In the genomic region with DNA sequence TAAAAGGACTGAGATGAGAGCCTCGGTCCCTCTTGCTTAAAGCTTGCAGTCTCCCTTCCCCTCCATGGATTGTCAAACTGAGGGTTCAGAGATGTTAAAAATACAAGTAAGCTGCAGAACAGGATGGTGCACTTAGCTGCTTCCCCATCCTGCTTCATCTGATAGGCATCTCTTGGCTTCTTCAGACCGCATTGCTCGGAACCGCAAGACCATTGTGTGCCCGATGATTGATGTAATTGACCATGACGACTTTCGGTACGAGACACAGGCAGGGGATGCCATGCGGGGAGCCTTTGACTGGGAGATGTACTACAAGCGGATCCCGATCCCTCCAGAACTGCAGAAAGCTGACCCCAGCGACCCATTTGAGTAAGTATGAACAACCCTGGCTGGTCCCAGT, we compare ENCODE assay signal across 25 cellular contexts.
"Had no signal": no experiment of that assay in that cellular context is flagged by ENCODE, and none has a peak within 500 bp of the region (broad histone marks: within the 10 kb centered on the region; RNA-seq: fewer than 3 reads in every experiment).

No MANE protein-coding gene starts in this region.

- H3K27ac Mint-ChIP-seq: activated CD8-positive, alpha-beta T cell treated with anti-CD3 and anti-CD28 coated beads, Interleukin-2, amount 10 ng/mL, durations not matched to agents 7 days and 5 days; activated naive CD8-positive, alpha-beta T cell treated with anti-CD3 and anti-CD28 coated beads, Interleukin-2, amount 50 U/mL, for 24 hours; T-helper 1 cell treated with Interleukin-12 subunit alpha and Interleukin-12 subunit beta and Interleukin-4 antibody, amounts not matched to agents 30 μg/mL and 1 μg/mL, for 36 hours; WTC11 had no signal

- H3K4me1 ChIP-seq: ascending aorta, SJSA1 had no signal

- H3K27me3 ChIP-seq: ascending aorta, SJSA1 had no signal

- H3K9me3 ChIP-seq: ascending aorta, SJSA1 had no signal

- H3K4me3 ChIP-seq: ascending aorta, SJSA1 had no signal

- H3K27ac ChIP-seq: ascending aorta, SJSA1 had no signal

- H3K4me3 Mint-ChIP-seq: activated CD8-positive, alpha-beta T cell treated with anti-CD3 and anti-CD28 coated beads, Interleukin-2, amount 10 ng/mL, durations not matched to agents 7 days and 5 days; activated naive CD8-positive, alpha-beta T cell treated with anti-CD3 and anti-CD28 coated beads, Interleukin-2, amount 50 U/mL, for 24 hours; T-helper 1 cell treated with Interleukin-12 subunit alpha and Interleukin-12 subunit beta and Interleukin-4 antibody, amounts not matched to agents 30 μg/mL and 1 μg/mL, for 36 hours; WTC11 had no signal

- FAIRE-seq: RCC 7860 had no signal

- DNase-seq: activated CD4-positive, alpha-beta T cell treated with anti-CD3 and anti-CD28 coated beads for 48 hours; activated CD4-positive, alpha-beta T cell treated with anti-CD3 and anti-CD28 coated beads, Interleukin-2, amount 50 U/mL, for 4 hours; activated CD4-positive, CD25-positive, alpha-beta regulatory T cell treated with anti-CD3 and anti-CD28 coated beads, Interleukin-2, amount 50 U/mL, for 72 hours; activated CD8-positive, alpha-beta memory T cell treated with anti-CD3 and anti-CD28 coated beads, Interleukin-2, amount 50 U/mL, for 48 hours; activated CD8-positive, alpha-beta T cell treated with anti-CD3 and anti-CD28 coated beads, Interleukin-2, amount 10 ng/mL, durations not matched to agents 7 days and 5 days; activated effector memory CD4-positive, alpha-beta T cell treated with Interleukin-2 at 50 U/mL for 16 hours; activated naive CD4-positive, alpha-beta T cell; activated naive CD8-positive, alpha-beta T cell treated with anti-CD3 and anti-CD28 coated beads, Interleukin-2, amount 50 U/mL, for 24 hours; activated T-cell treated with anti-CD3 and anti-CD28 coated beads, Interleukin-2, amount 50 U/mL, for 1 hour; amniotic stem cell; NCI-H1092; NCI-H1417; NCI-H1694; NCI-H2029; NCI-H345; NCI-H524; PC-3; SHP77 had no signal

- ATAC-seq: activated CD8-positive, alpha-beta T cell treated with anti-CD3 and anti-CD28 coated beads, Interleukin-2, amount 10 ng/mL, durations not matched to agents 7 days and 5 days; activated naive CD4-positive, alpha-beta T cell treated with anti-CD3 and anti-CD28 coated beads, Interleukin-2, amount 50 U/mL, for 72 hours; activated naive CD8-positive, alpha-beta T cell treated with anti-CD3 and anti-CD28 coated beads, Interleukin-2, amount 50 U/mL, for 24 hours; PC-3; SK-N-SH treated with all-trans-retinoic acid at 6 μM for 48 hours; WTC11 had no signal

- H3K27me3 Mint-ChIP-seq: activated naive CD8-positive, alpha-beta T cell treated with anti-CD3 and anti-CD28 coated beads, Interleukin-2, amount 50 U/mL, for 24 hours had no signal

- H3K9me3 Mint-ChIP-seq: activated naive CD4-positive, alpha-beta T cell treated with anti-CD3 and anti-CD28 coated beads, Interleukin-2, amount 50 U/mL, for 72 hours; activated naive CD8-positive, alpha-beta T cell treated with anti-CD3 and anti-CD28 coated beads, Interleukin-2, amount 50 U/mL, for 24 hours had no signal
